In genomic region chr1:54794401-54795099, GRCh38 we compare ENCODE assay signal across 1 cellular context.
TF ChIP-seq lines count a peak whose summit lies in the region.

No MANE protein-coding gene starts in this region.

TF ChIP-seq in HepG2, 621 proteins besides CTCF, POLR2A, EP300 and RAD21 (continued from another document):
- TF ChIP-seq E2F2 (CRISPR knock-in tag; IDR thresholded peaks at IDR 0.05; ENCODE audit: borderline replicate concordance) (no peak), FOXO4 (CRISPR knock-in tag; conservative IDR thresholded peaks at IDR 0.05) (no peak), SP1 (IDR thresholded peaks at IDR 0.05) (no peak), SP1 (CRISPR knock-in tag; IDR thresholded peaks at IDR 0.05) (peak; percentile 59; the same call in 1 of the 2 replicates), ZNF33A (CRISPR knock-in tag; IDR thresholded peaks at IDR 0.05; ENCODE audit: borderline replicate concordance) (no peak), IRF2 (CRISPR knock-in tag; IDR thresholded peaks at IDR 0.05) (no peak), ZUFSP (CRISPR knock-in tag; IDR thresholded peaks at IDR 0.05; ENCODE audit: borderline replicate concordance) (no peak), ZNF124 (CRISPR knock-in tag; IDR thresholded peaks at IDR 0.05) (no peak), SOX6 (IDR thresholded peaks at IDR 0.05) (no peak), SOX6 (CRISPR knock-in tag; IDR thresholded peaks at IDR 0.05) (no peak), SSRP1 (CRISPR knock-in tag; IDR thresholded peaks at IDR 0.05) (0 out of 2 replicates have a peak, but pooled peaks have one; percentile 25), MXD3 (CRISPR knock-in tag; IDR thresholded peaks at IDR 0.05) (no peak), THYN1 (CRISPR knock-in tag; IDR thresholded peaks at IDR 0.05; ENCODE audit: borderline replicate concordance, low read depth) (peak; percentile 39; the same call in 1 of the 2 replicates), FIP1L1 (IDR thresholded peaks at IDR 0.05; ENCODE audit: borderline replicate concordance, insufficient read depth, low read depth, low read length) (no peak), SIX4 (CRISPR knock-in tag; IDR thresholded peaks at IDR 0.05) (no peak), ZNF839 (CRISPR knock-in tag; IDR thresholded peaks at IDR 0.05; ENCODE audit: borderline replicate concordance) (no peak), SRSF1 (optimal IDR thresholded peaks at IDR 0.05; ENCODE audit: low read depth, low read length) (no peak)
